In genomic region chr12:99121476-99121965, GRCh38 we compare ENCODE assay signal across 15 cellular contexts.
"Had no signal": no experiment of that assay in that cellular context is flagged by ENCODE, and none has a peak within 500 bp of the region (broad histone marks: within the 10 kb centered on the region; RNA-seq: fewer than 3 reads in every experiment).

No MANE protein-coding gene starts in this region.

- H3K36me3 Mint-ChIP-seq: activated CD8-positive, alpha-beta memory T cell treated with anti-CD3 and anti-CD28 coated beads, Interleukin-2, amount 10 ng/mL, durations not matched to agents 7 days and 5 days; activated naive CD4-positive, alpha-beta T cell treated with anti-CD3 and anti-CD28 coated beads, Interleukin-2, amount 50 U/mL, for 72 hours; natural killer cell treated with Interleukin-12 subunit alpha and Interleukin-12 subunit beta and Interleukin-15 and Interleukin-18, amount 100 ng/mL, for 72 hours had no signal

- H3K4me1 Mint-ChIP-seq: activated CD8-positive, alpha-beta memory T cell treated with anti-CD3 and anti-CD28 coated beads, Interleukin-2, amount 10 ng/mL, durations not matched to agents 7 days and 5 days had no signal

- H3K27ac Mint-ChIP-seq: activated CD8-positive, alpha-beta memory T cell treated with anti-CD3 and anti-CD28 coated beads, Interleukin-2, amount 10 ng/mL, durations not matched to agents 7 days and 5 days; activated naive CD4-positive, alpha-beta T cell treated with anti-CD3 and anti-CD28 coated beads, Interleukin-2, amount 50 U/mL, for 72 hours; activated T-cell treated with anti-CD3 and anti-CD28 coated beads, Interleukin-2, amount 50 U/mL, for 24 hours; natural killer cell treated with Interleukin-12 subunit alpha and Interleukin-12 subunit beta and Interleukin-15 and Interleukin-18, amount 100 ng/mL, for 72 hours had no signal

- H3K4me3 Mint-ChIP-seq: activated CD8-positive, alpha-beta memory T cell treated with anti-CD3 and anti-CD28 coated beads, Interleukin-2, amount 10 ng/mL, durations not matched to agents 7 days and 5 days; activated T-cell treated with anti-CD3 and anti-CD28 coated beads, Interleukin-2, amount 50 U/mL, for 24 hours; natural killer cell treated with Interleukin-12 subunit alpha and Interleukin-12 subunit beta and Interleukin-15 and Interleukin-18, amount 100 ng/mL, for 72 hours had no signal

- H3K27me3 Mint-ChIP-seq: activated CD8-positive, alpha-beta memory T cell treated with anti-CD3 and anti-CD28 coated beads, Interleukin-2, amount 10 ng/mL, durations not matched to agents 7 days and 5 days; activated T-cell treated with anti-CD3 and anti-CD28 coated beads, Interleukin-2, amount 50 U/mL, for 24 hours; natural killer cell treated with Interleukin-12 subunit alpha and Interleukin-12 subunit beta and Interleukin-15 and Interleukin-18, amount 100 ng/mL, for 72 hours had no signal

- DNase-seq: activated CD4-positive, alpha-beta T cell treated with anti-CD3 and anti-CD28 coated beads, Interleukin-2, amount 50 U/mL, for 48 hours; activated CD8-positive, alpha-beta memory T cell treated with anti-CD3 and anti-CD28 coated beads, Interleukin-2, amount 10 ng/mL, durations not matched to agents 7 days and 5 days; activated effector memory CD4-positive, alpha-beta T cell treated with Interleukin-2 at 50 U/mL for 16 hours; activated T-cell treated with anti-CD3 and anti-CD28 coated beads, Interleukin-2, amount 50 U/mL, for 24 hours; amniotic stem cell; esophagus squamous epithelium; foreskin fibroblast; head of caudate nucleus; occipital lobe; right lobe of liver; stimulated activated CD4-positive, alpha-beta T cell treated with anti-CD3 and anti-CD28 coated beads, Interleukin-1b, Interleukin-23, amount 100 ng/mL, for 48 hours; stimulated activated naive CD4-positive, alpha-beta T cell; upper lobe of right lung had no signal

- H3K9me3 Mint-ChIP-seq: activated naive CD4-positive, alpha-beta T cell treated with anti-CD3 and anti-CD28 coated beads, Interleukin-2, amount 50 U/mL, for 72 hours; activated T-cell treated with anti-CD3 and anti-CD28 coated beads, Interleukin-2, amount 50 U/mL, for 24 hours; natural killer cell treated with Interleukin-12 subunit alpha and Interleukin-12 subunit beta and Interleukin-15 and Interleukin-18, amount 100 ng/mL, for 72 hours had no signal
